In the genomic region with DNA sequence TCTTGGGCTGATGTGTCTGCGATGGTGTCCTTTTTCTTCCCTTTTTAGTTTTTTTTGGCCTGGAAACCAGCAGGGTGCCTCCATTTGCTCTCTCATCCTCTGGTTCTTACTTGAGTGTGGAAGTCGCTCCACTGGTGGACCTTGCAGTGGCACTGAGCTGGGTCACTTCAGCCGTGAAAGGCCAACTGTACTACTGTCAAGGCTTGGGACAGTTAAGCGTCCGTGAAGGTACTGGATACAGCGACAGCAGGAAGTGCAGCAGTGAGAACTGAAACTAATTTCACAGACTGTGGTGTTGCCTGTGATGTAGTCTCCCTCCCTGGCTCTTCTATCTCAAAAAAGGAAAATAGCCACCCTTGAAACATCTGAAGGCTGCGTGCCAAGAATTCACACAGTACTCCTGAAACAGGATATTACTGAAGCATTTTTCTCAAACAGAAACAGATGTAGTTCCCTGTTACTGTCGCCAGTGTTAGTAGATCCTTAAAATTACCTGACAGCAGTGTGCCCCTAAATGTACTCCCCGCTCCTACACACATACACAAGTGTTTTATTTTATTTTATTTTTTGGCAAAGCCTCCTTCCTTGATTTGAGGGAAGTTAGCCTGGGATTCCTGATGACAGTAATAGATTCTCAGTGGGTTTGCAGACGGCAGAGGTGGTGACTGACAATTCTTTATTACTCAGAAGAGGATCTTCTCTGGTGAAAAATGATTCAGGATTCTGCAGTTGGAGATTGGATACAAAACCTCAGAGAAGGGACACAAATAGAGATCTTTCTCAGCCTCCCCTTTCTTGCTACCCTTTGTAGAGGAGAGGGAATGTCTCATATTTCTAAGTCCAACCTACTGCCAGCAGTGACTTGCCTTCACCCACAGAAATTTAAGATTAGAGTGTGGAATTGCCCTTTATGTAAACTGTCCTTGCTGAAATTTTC, we compare ENCODE assay signal across 8 cellular contexts.
DNase-seq lines count a peak whose midpoint lies in the region; ATAC-seq, FAIRE-seq and TF ChIP-seq lines count a peak whose summit lies in the region.

No MANE protein-coding gene starts in this region.

- FAIRE-seq in islet of Langerhans (lab: Jason Lieb, UNC): peak; percentile 66

- peak overlapping the region; percentile 27 to 57 (median 43); a peak in 19 of 20 replicates for H3K4me3 ChIP-seq in BLaER1 treated with 17β-estradiol and CSF1 and Interleukin-3, amounts not matched to agents 10 nM and 100 nM
- H3K4me3 ChIP-seq in astrocyte of the spinal cord (ENCODE audit: low read depth, low read length): peak overlapping the region; percentile 24

- no peak for TF ChIP-seq CTCF in astrocyte of the spinal cord (IDR thresholded peaks at IDR 0.05; ENCODE audit: low read depth, low read length)

- ATAC-seq in GM18909 (IDR thresholded peaks at IDR 0.05; ENCODE audit: poor library complexity, unreplicated experiment) (peak; percentile 61), HG03135 (IDR thresholded peaks at IDR 0.05; ENCODE audit: unreplicated experiment) (peak; percentile 48)
- peak; percentile 33 for ATAC-seq in stimulated activated naive CD8-positive, alpha-beta T cell treated with anti-CD3 and anti-CD28 coated beads, Interleukin-15, Interleukin-2, amounts not matched to agents 100 U/mL and 50 U/mL, for 24 hours

- peak overlapping the region; percentile 74 to 99 (median 87) for H3K4me2 ChIP-seq in BLaER1 treated with 17β-estradiol and CSF1 and Interleukin-3, amounts not matched to agents 10 nM and 100 nM

- peak overlapping the region; percentile 35 to 93 (median 69) for H3K9ac ChIP-seq in BLaER1 treated with 17β-estradiol and CSF1 and Interleukin-3, amounts not matched to agents 10 nM and 100 nM

- DNase-seq in NOMO-1 treated with dmso at 0.1 percent for 144 hours (lab: John Stamatoyannopoulos, UW; ENCODE audit: unreplicated experiment) (peak; percentile 78), astrocyte of the spinal cord (ENCODE audit: low read depth, low spot score) (peak; percentile 87), HK-2 (ENCODE audit: unreplicated experiment) (no peak)
- DNase-seq in stimulated activated naive CD8-positive, alpha-beta T cell treated with anti-CD3 and anti-CD28 coated beads, Interleukin-15, Interleukin-2, amounts not matched to agents 100 U/mL and 50 U/mL, for 24 hours: peak; percentile 39

- H3K27me3 ChIP-seq in BLaER1 treated with 17β-estradiol and CSF1 and Interleukin-3, amounts not matched to agents 10 nM and 100 nM: no peaks in the 10 kb centered on the region

- H3K27ac ChIP-seq in BLaER1 treated with 17β-estradiol and CSF1 and Interleukin-3, amounts not matched to agents 10 nM and 100 nM: peak overlapping the region; percentile 58 to 96 (median 89)

- H4K20me1 ChIP-seq in BLaER1 treated with 17β-estradiol and CSF1 and Interleukin-3, amounts not matched to agents 10 nM and 100 nM: peaks cover 28 to 91% (median 73%) of the 10 kb centered on the region in 11 experiments; a peak in 20 of 22 replicates

- peaks cover 0 to 28% (median 0%) of the 10 kb centered on the region in 11 experiments; a peak in 3 of 22 replicates for H3K36me3 ChIP-seq in BLaER1 treated with 17β-estradiol and CSF1 and Interleukin-3, amounts not matched to agents 10 nM and 100 nM

- in situ Hi-C loops in astrocyte of the spinal cord (cut with HindIII; ENCODE audit: low sequenced_read_pairs): no loop called here

- H3K9me3 ChIP-seq in BLaER1 treated with 17β-estradiol and CSF1 and Interleukin-3, amounts not matched to agents 10 nM and 100 nM (replicated peaks in 1 of 11): no peaks in the 10 kb centered on the region

- H3K4me1 ChIP-seq in BLaER1 treated with 17β-estradiol and CSF1 and Interleukin-3, amounts not matched to agents 10 nM and 100 nM: peaks cover 78 to 86% (median 82%) of the 10 kb centered on the region in 10 experiments
